ENCODE assay signal across 21 cellular contexts in genomic region chrX:4277122-4277521, GRCh38.
A peak's percentile ranks its signal among the peaks of the same experiment; 100 is the strongest.
DNase-seq lines count a peak whose midpoint lies in the region; ATAC-seq and TF ChIP-seq lines count a peak whose summit lies in the region.
"Had no signal": no experiment of that assay in that cellular context is flagged by ENCODE, and none has a peak within 500 bp of the region (broad histone marks: within the 10 kb centered on the region; RNA-seq: fewer than 3 reads in every experiment).

No MANE protein-coding gene starts in this region.

- ATAC-seq in left lobe of liver (no peak), HG03342 (IDR thresholded peaks at IDR 0.05; ENCODE audit: unreplicated experiment) (no peak), HG03175 (IDR thresholded peaks at IDR 0.05; ENCODE audit: unreplicated experiment) (no peak)
- ATAC-seq: activated CD4-positive, CD25-positive, alpha-beta regulatory T cell treated with anti-CD3 and anti-CD28 coated beads, Interleukin-2, amount 50 U/mL, for 24 hours; HCT116 had no signal

- H3K36me3 ChIP-seq in endodermal cell (ENCODE audit: control insufficient read depth, insufficient read depth, low read length): no peaks in the 10 kb centered on the region
- H3K36me3 ChIP-seq: cardiac muscle cell had no signal

- H3K9me3 ChIP-seq in endodermal cell (ENCODE audit: control insufficient read depth, low read length): no peaks in the 10 kb centered on the region

- no peak overlapping the region for H3K4me3 Mint-ChIP-seq in endodermal cell
- H3K4me3 Mint-ChIP-seq: activated naive CD8-positive, alpha-beta T cell treated with anti-CD3 and anti-CD28 coated beads, Interleukin-2, amount 10 ng/mL, durations not matched to agents 7 days and 5 days; activated T-helper 1 cell treated with anti-CD3 and anti-CD28 coated beads, Interleukin-12 subunit alpha, Interleukin-12 subunit beta, Interleukin-2, Interleukin-4 antibody, amounts not matched to agents 30 ng/mL and 10 ng/mL and 1 ng/mL, durations not matched to agents 14 hours and 24 hours and 36 hours; CD4-positive, alpha-beta memory T cell; naive B cell; T-helper 2 cell treated with Interferon-gamma antibody and Interleukin-4, amounts not matched to agents 5 μg/mL and 100 μg/mL, for 36 hours had no signal

- H3K27me3 ChIP-seq in endodermal cell (ENCODE audit: control insufficient read depth, insufficient read depth, low read length, poor library complexity, severe bottlenecking): no peaks in the 10 kb centered on the region
- H3K27me3 ChIP-seq: cardiac muscle cell had no signal

- no peak overlapping the region for H3K4me3 ChIP-seq in endodermal cell (ENCODE audit: low read length)
- H3K4me3 ChIP-seq: cardiac muscle cell, lung had no signal

- 68% methylated on average over 2 of the region's 4 CpGs; no CpG with 5 or more reads in 1 of the 2 experiments for WGBS in endodermal cell (ENCODE audit: insufficient coverage in 1 of 2, insufficient read length in 1 of 2), 2 experiments

- DNase-seq in ACHN (peak; percentile 13), GM13977 (ENCODE audit: low spot score) (no peak), NCI-H748 treated with DMSO at 0.1 percent for 48 hours (lab: John Stamatoyannopoulos, UW) (peak; percentile 1), endodermal cell (peak; percentile 55), left lobe of liver (ENCODE audit: low spot score) (no peak)
- no peak for DNase-seq in stimulated activated naive CD4-positive, alpha-beta T cell (lab: John Stamatoyannopoulos, UW)
- DNase-seq: activated naive CD8-positive, alpha-beta T cell treated with anti-CD3 and anti-CD28 coated beads, Interleukin-2, amount 10 ng/mL, durations not matched to agents 7 days and 5 days; CD4-positive, alpha-beta memory T cell; EL; erythroblast; naive B cell; NCI-H1436 treated with DMSO at 0.1 percent for 48 hours; stimulated activated CD4-positive, alpha-beta T cell treated with anti-CD3 and anti-CD28 coated beads, Interleukin-2, amount 100 ng/mL, for 24 hours had no signal

- no peaks in the 10 kb centered on the region for H3K27me3 Mint-ChIP-seq in endodermal cell (ENCODE audit: insufficient read depth)
- H3K27me3 Mint-ChIP-seq: activated naive CD8-positive, alpha-beta T cell treated with anti-CD3 and anti-CD28 coated beads, Interleukin-2, amount 10 ng/mL, durations not matched to agents 7 days and 5 days; CD4-positive, alpha-beta memory T cell; naive B cell had no signal

- H3K4me1 ChIP-seq in endodermal cell (ENCODE audit: control insufficient read depth, insufficient read depth, low read length): no peaks in the 10 kb centered on the region

- H3K4me1 Mint-ChIP-seq in endodermal cell: no peaks in the 10 kb centered on the region
- H3K4me1 Mint-ChIP-seq: activated naive CD8-positive, alpha-beta T cell treated with anti-CD3 and anti-CD28 coated beads, Interleukin-2, amount 10 ng/mL, durations not matched to agents 7 days and 5 days; CD4-positive, alpha-beta memory T cell; naive B cell had no signal

- H3K27ac Mint-ChIP-seq in endodermal cell: no peak overlapping the region
- H3K27ac Mint-ChIP-seq: activated naive CD8-positive, alpha-beta T cell treated with anti-CD3 and anti-CD28 coated beads, Interleukin-2, amount 10 ng/mL, durations not matched to agents 7 days and 5 days; activated T-helper 1 cell treated with anti-CD3 and anti-CD28 coated beads, Interleukin-12 subunit alpha, Interleukin-12 subunit beta, Interleukin-2, Interleukin-4 antibody, amounts not matched to agents 30 ng/mL and 10 ng/mL and 1 ng/mL, durations not matched to agents 14 hours and 24 hours and 36 hours; CD4-positive, alpha-beta memory T cell; naive B cell; T-helper 2 cell treated with Interferon-gamma antibody and Interleukin-4, amounts not matched to agents 5 μg/mL and 100 μg/mL, for 36 hours had no signal

- in situ Hi-C loops in ACHN (cut with HindIII; ENCODE audit: low pct_ligation_motif_present, low pct_unique_long_range_greater_than_20kb, low sequenced_read_pairs) (no loop called here), GM13977 (cut with MboI; ENCODE audit: low pct_unique_long_range_greater_than_20kb, low sequenced_read_pairs, unreplicated experiment) (no loop called here)

- no peaks in the 10 kb centered on the region for H3K36me3 Mint-ChIP-seq in endodermal cell (ENCODE audit: low read depth)
- H3K36me3 Mint-ChIP-seq: activated naive CD8-positive, alpha-beta T cell treated with anti-CD3 and anti-CD28 coated beads, Interleukin-2, amount 10 ng/mL, durations not matched to agents 7 days and 5 days; CD4-positive, alpha-beta memory T cell; naive B cell had no signal

- peak; percentile 27 for TF ChIP-seq CTCF in GM13977 (IDR thresholded peaks at IDR 0.05; ENCODE audit: extremely low read depth, insufficient read depth, missing control alignments)
- peak; percentile 70 for TF ChIP-seq CTCF in endodermal cell (conservative IDR thresholded peaks at IDR 0.05)

- H3K9me3 Mint-ChIP-seq in endodermal cell: peaks cover 11% of the 10 kb centered on the region
- H3K9me3 Mint-ChIP-seq: activated naive CD8-positive, alpha-beta T cell treated with anti-CD3 and anti-CD28 coated beads, Interleukin-2, amount 10 ng/mL, durations not matched to agents 7 days and 5 days had no signal

- no peak overlapping the region for H3K27ac ChIP-seq in endodermal cell (ENCODE audit: low read depth, low read length)
- H3K27ac ChIP-seq: cardiac muscle cell had no signal

- H3K9ac ChIP-seq in endodermal cell (ENCODE audit: extremely low read depth, low read length, poor library complexity, severe bottlenecking): no peak overlapping the region

Comparison
In these comparisons a context has a peak if more than half of its experiments do, and no peak if none do; other contexts are left out.
1. DNase-seq: peak in ACHN (single experiment), NCI-H748 treated with DMSO at 0.1 percent for 48 hours (single experiment) and endodermal cell (single experiment); none in GM13977 (single experiment), stimulated activated naive CD4-positive, alpha-beta T cell (0 of 6) and left lobe of liver (single experiment).